11 cellular contexts compared by ENCODE assay signal in genomic region chr12:4278582-4278939, GRCh38. TPM values are rescaled to one million over a fixed set of nuclear protein-coding genes. Genes with fewer than 3 reads are reported as not detected.
DNase-seq lines count a peak whose midpoint lies in the region; ATAC-seq, FAIRE-seq and TF ChIP-seq lines count a peak whose summit lies in the region.
"Had no signal": no experiment of that assay in that cellular context is flagged by ENCODE, and none has a peak within 500 bp of the region (broad histone marks: within the 10 kb centered on the region; RNA-seq: fewer than 3 reads in every experiment).

No MANE protein-coding gene starts in this region.

- peak overlapping the region; percentile 46 for H3K27ac ChIP-seq in right cardiac atrium (ENCODE audit: low read length)
- peak overlapping the region; percentile 24 to 69 for H3K27ac ChIP-seq in small intestine (ENCODE audit: low read depth in 1 of 2, low read length in 1 of 2)

- POLR2A ChIA-PET in activated CD8-positive, alpha-beta T cell treated with anti-CD3 and anti-CD28 coated beads for 36 hours (lab: Charles Lee) = interaction anchor here (0.5 to 17.2 kb wide), 12 partner anchors 7 to 280 kb away, joined by 3 to 375 read pairs (median 17); no protein-coding TSS in a partner anchor

- CTCF ChIA-PET in activated CD8-positive, alpha-beta T cell treated with anti-CD3 and anti-CD28 coated beads for 36 hours (lab: Charles Lee) = interaction anchor here (0.7 to 5.2 kb wide), 13 partner anchors 10 to 394 kb away, joined by 3 to 136 read pairs (median 33); no protein-coding TSS in a partner anchor

- H3K4me3 ChIP-seq in right cardiac atrium (ENCODE audit: low read length) = no peak overlapping the region
- H3K4me3 ChIP-seq in small intestine (ENCODE audit: low read depth in 1 of 2, low read length in 2 of 2) = no peak overlapping the region

- peak overlapping the region; percentile 73 for H3K27ac Mint-ChIP-seq in activated CD8-positive, alpha-beta T cell treated with anti-CD3 and anti-CD28 coated beads for 36 hours

- no peaks in the 10 kb centered on the region for H3K9me3 Mint-ChIP-seq in activated CD8-positive, alpha-beta T cell treated with anti-CD3 and anti-CD28 coated beads for 36 hours

- intact Hi-C loops in activated CD8-positive, alpha-beta T cell treated with anti-CD3 and anti-CD28 coated beads for 36 hours (cut with micrococcal nuclease) = loop anchor here (5.0 kb wide), 1 partner anchor 281 kb away; no protein-coding TSS in a partner anchor
- intact Hi-C loops in right cardiac atrium (cut with DNase I) = loop anchor here (5.0 to 10.0 kb wide), 9 partner anchors 164 to 391 kb away; no protein-coding TSS in a partner anchor

- peaks cover 91% of the 10 kb centered on the region for H3K36me3 Mint-ChIP-seq in activated CD8-positive, alpha-beta T cell treated with anti-CD3 and anti-CD28 coated beads for 36 hours (ENCODE audit: low read depth)

- H3K4me1 Mint-ChIP-seq in activated CD8-positive, alpha-beta T cell treated with anti-CD3 and anti-CD28 coated beads for 36 hours (ENCODE audit: low read depth) = peaks cover 64% of the 10 kb centered on the region

- no peak for ATAC-seq in activated CD8-positive, alpha-beta T cell treated with anti-CD3 and anti-CD28 coated beads for 36 hours
- ATAC-seq in right cardiac atrium (peak; percentile 54 to 64), HG03039 (IDR thresholded peaks at IDR 0.05; ENCODE audit: unreplicated experiment) (no peak), HG03460 (IDR thresholded peaks at IDR 0.05; ENCODE audit: unreplicated experiment) (no peak)
- ATAC-seq: SK-N-SH treated with all-trans-retinoic acid at 6 μM for 48 hours had no signal

- H3K36me3 ChIP-seq in small intestine (ENCODE audit: control insufficient read depth in 2 of 2, insufficient read depth in 2 of 2, low read length in 2 of 2) = peaks cover 5 to 10% of the 10 kb centered on the region in 2 donors

- H3K4me3 Mint-ChIP-seq in activated CD8-positive, alpha-beta T cell treated with anti-CD3 and anti-CD28 coated beads for 36 hours = peak overlapping the region; percentile 100

- H3K4me1 ChIP-seq in right cardiac atrium (ENCODE audit: control insufficient read depth, insufficient read depth, low read length) (peaks cover 9% of the 10 kb centered on the region), small intestine (ENCODE audit: control insufficient read depth in 2 of 2, insufficient read depth in 1 of 2, low read depth in 1 of 2, low read length in 1 of 2) (peaks cover 7 to 12% of the 10 kb centered on the region in 2 donors)

- WGBS in right cardiac atrium = 37% methylated on average over 8 of the region's 8 CpGs
- 18 to 40% (median 26%) methylated on average over 8 of the region's 8 CpGs for WGBS in small intestine, 3 donors

- no peak for TF ChIP-seq CTCF in activated CD8-positive, alpha-beta T cell treated with anti-CD3 and anti-CD28 coated beads for 36 hours (IDR thresholded peaks at IDR 0.05)

- DNase-seq in SIG-M5 treated with dmso at 0.1 percent for 504 hours (lab: John Stamatoyannopoulos, UW; ENCODE audit: unreplicated experiment) (peak; percentile 67), SIG-M5 (lab: John Stamatoyannopoulos, UW) (no peak), right cardiac atrium (peak; percentile 80 to 85 (median 83)), small intestine (peak; percentile 85), NCI-H82 treated with DMSO at 0.1 percent for 48 hours (lab: John Stamatoyannopoulos, UW; ENCODE audit: unreplicated experiment) (no peak)
- no peak for DNase-seq in activated CD8-positive, alpha-beta T cell treated with anti-CD3 and anti-CD28 coated beads for 36 hours
- DNase-seq: NCI-H1105 treated with DMSO at 0.1 percent for 48 hours had no signal

- FAIRE-seq in small intestine (lab: Jason Lieb, UNC) = no peak
- FAIRE-seq: bronchial epithelial cell had no signal

- H3K9me3 ChIP-seq in right cardiac atrium (ENCODE audit: control insufficient read depth, low read length) = no peaks in the 10 kb centered on the region
- no peaks in the 10 kb centered on the region for H3K9me3 ChIP-seq in small intestine (ENCODE audit: control insufficient read depth, low read depth)

- H3K27me3 ChIP-seq in right cardiac atrium (ENCODE audit: control insufficient read depth, insufficient read depth) = no peaks in the 10 kb centered on the region
- no peaks in the 10 kb centered on the region for H3K27me3 ChIP-seq in small intestine (ENCODE audit: control insufficient read depth in 2 of 2, insufficient read depth in 2 of 2, low read length in 2 of 2)

- no peaks in the 10 kb centered on the region for H3K27me3 Mint-ChIP-seq in activated CD8-positive, alpha-beta T cell treated with anti-CD3 and anti-CD28 coated beads for 36 hours

RNA-seq across cellular contexts. Expression of gene CCND2, which starts 5.0 kb away (rescaled TPM):
- 100 to 1,000 TPM; 617 to 639 TPM for total RNA-seq in activated CD8-positive, alpha-beta T cell treated with anti-CD3 and anti-CD28 coated beads for 36 hours
- total RNA-seq in right cardiac atrium = 100 to 1,000 TPM; 200 to 255 (median 218) TPM
- 44.3 TPM for polyA plus RNA-seq in right cardiac atrium
- 10 to 100 TPM in 1 of 3 donors, 1 to 10 TPM in 2; 5.6 to 38.1 (median 5.9) TPM for polyA plus RNA-seq in small intestine

RNA-seq across cellular contexts. Expression of gene TIGAR, which starts 42.5 kb away (rescaled TPM):
- total RNA-seq in activated CD8-positive, alpha-beta T cell treated with anti-CD3 and anti-CD28 coated beads for 36 hours = 1 to 10 TPM; 8.2 to 8.7 TPM
- total RNA-seq in right cardiac atrium = 10 to 100 TPM in 2 of 4 donors, 1 to 10 TPM in 2; 8.6 to 14.5 (median 11.1) TPM
- polyA plus RNA-seq in right cardiac atrium = 4.9 TPM
- polyA plus RNA-seq in small intestine = 10 to 100 TPM in 1 of 3 donors, 1 to 10 TPM in 2; 4.7 to 10.1 (median 6.2) TPM

Comparison
In these comparisons a context has a peak if more than half of its experiments do, and no peak if none do; other contexts are left out.
1. DNase-seq: peak in SIG-M5 treated with dmso at 0.1 percent for 504 hours (single experiment), right cardiac atrium (3 of 3) and small intestine (single experiment); none in SIG-M5 (single experiment), activated CD8-positive, alpha-beta T cell treated with anti-CD3 and anti-CD28 coated beads for 36 hours (single experiment) and NCI-H82 treated with DMSO at 0.1 percent for 48 hours (single experiment).
2. ATAC-seq: peak in right cardiac atrium (2 of 2); none in activated CD8-positive, alpha-beta T cell treated with anti-CD3 and anti-CD28 coated beads for 36 hours (single experiment), HG03039 (single experiment) and HG03460 (single experiment).